ENCODE assay signal across 2 cellular contexts in genomic region chr9:136212345-136212950, GRCh38.
TF ChIP-seq lines count a peak whose summit lies in the region.

No MANE protein-coding gene starts in this region.

TF ChIP-seq in HepG2, 621 proteins besides CTCF, POLR2A, EP300 and RAD21:
- no peak for TF ChIP-seq ELF3 (CRISPR knock-in tag; IDR thresholded peaks at IDR 0.05)
- no peak for TF ChIP-seq MBNL3 (CRISPR knock-in tag; conservative IDR thresholded peaks at IDR 0.05)
- peak; percentile 60 for TF ChIP-seq RBM22 (optimal IDR thresholded peaks at IDR 0.05; ENCODE audit: low read length)

TF ChIP-seq in neural cell, 6 proteins besides CTCF, POLR2A, EP300 and RAD21:
- TF ChIP-seq POLR2AphosphoS5 (IDR thresholded peaks at IDR 0.05) (peak; percentile 43), MXI1 (conservative IDR thresholded peaks at IDR 0.05; ENCODE audit: poor library complexity, severe bottlenecking) (no peak)
